ENCODE assay signal across 24 cellular contexts in genomic region chr9:119074017-119074416, GRCh38.
DNase-seq lines count a peak whose midpoint lies in the region; ATAC-seq and TF ChIP-seq lines count a peak whose summit lies in the region.
"Had no signal": no experiment of that assay in that cellular context is flagged by ENCODE, and none has a peak within 500 bp of the region (broad histone marks: within the 10 kb centered on the region; RNA-seq: fewer than 3 reads in every experiment).

No MANE protein-coding gene starts in this region.

- no peak overlapping the region for H3K27ac Mint-ChIP-seq in activated naive CD8-positive, alpha-beta T cell treated with anti-CD3 and anti-CD28 coated beads for 36 hours
- no peak overlapping the region for H3K27ac Mint-ChIP-seq in activated naive CD8-positive, alpha-beta T cell treated with anti-CD3 and anti-CD28 coated beads, Interleukin-2, amount 50 U/mL, for 24 hours
- no peak overlapping the region for H3K27ac Mint-ChIP-seq in activated CD4-positive, alpha-beta T cell treated with anti-CD3 and anti-CD28 coated beads, Interleukin-2, amount 10 ng/mL, durations not matched to agents 24 days and 14 days
- H3K27ac Mint-ChIP-seq: activated CD4-positive, alpha-beta memory T cell treated with anti-CD3 and anti-CD28 coated beads for 36 hours; activated T-cell treated with anti-CD3 and anti-CD28 coated beads, Interleukin-2, amount 50 U/mL, for 72 hours; CD4-positive, alpha-beta memory T cell; endodermal cell; stimulated activated memory B cell treated with anti-CD40 and anti-IgM and Interleukin-4, amounts not matched to agents 10 μg/mL and 1 μg/mL and 100 μg/mL, for 72 hours had no signal

- no peaks in the 10 kb centered on the region for H3K36me3 ChIP-seq in suprapubic skin
- H3K36me3 ChIP-seq: upper lobe of right lung had no signal

- H3K36me3 Mint-ChIP-seq in activated naive CD8-positive, alpha-beta T cell treated with anti-CD3 and anti-CD28 coated beads for 36 hours, result no peaks in the 10 kb centered on the region
- no peaks in the 10 kb centered on the region for H3K36me3 Mint-ChIP-seq in activated naive CD8-positive, alpha-beta T cell treated with anti-CD3 and anti-CD28 coated beads, Interleukin-2, amount 50 U/mL, for 24 hours (ENCODE audit: low read depth)
- H3K36me3 Mint-ChIP-seq in activated CD4-positive, alpha-beta T cell treated with anti-CD3 and anti-CD28 coated beads, Interleukin-2, amount 10 ng/mL, durations not matched to agents 24 days and 14 days (ENCODE audit: low read depth), result no peaks in the 10 kb centered on the region
- H3K36me3 Mint-ChIP-seq: activated CD4-positive, alpha-beta memory T cell treated with anti-CD3 and anti-CD28 coated beads for 36 hours; CD4-positive, alpha-beta memory T cell; stimulated activated memory B cell treated with anti-CD40 and anti-IgM and Interleukin-4, amounts not matched to agents 10 μg/mL and 1 μg/mL and 100 μg/mL, for 72 hours had no signal

- TF ChIP-seq EP300 in suprapubic skin (IDR thresholded peaks at IDR 0.05), result no peak

- no peaks in the 10 kb centered on the region for H3K27me3 ChIP-seq in suprapubic skin
- H3K27me3 ChIP-seq: upper lobe of right lung had no signal

- WGBS in suprapubic skin, result 46% methylated on average over 4 of the region's 4 CpGs

- H3K4me3 ChIP-seq in suprapubic skin, result no peak overlapping the region
- H3K4me3 ChIP-seq: skin epidermis, upper lobe of right lung had no signal

- TF ChIP-seq CTCF in suprapubic skin (IDR thresholded peaks at IDR 0.05), result no peak

- H3K4me1 Mint-ChIP-seq in activated naive CD8-positive, alpha-beta T cell treated with anti-CD3 and anti-CD28 coated beads for 36 hours, result no peaks in the 10 kb centered on the region
- H3K4me1 Mint-ChIP-seq in activated naive CD8-positive, alpha-beta T cell treated with anti-CD3 and anti-CD28 coated beads, Interleukin-2, amount 50 U/mL, for 24 hours, result no peaks in the 10 kb centered on the region
- no peaks in the 10 kb centered on the region for H3K4me1 Mint-ChIP-seq in activated CD4-positive, alpha-beta T cell treated with anti-CD3 and anti-CD28 coated beads, Interleukin-2, amount 10 ng/mL, durations not matched to agents 24 days and 14 days
- H3K4me1 Mint-ChIP-seq: CD4-positive, alpha-beta memory T cell; endodermal cell; stimulated activated memory B cell treated with anti-CD40 and anti-IgM and Interleukin-4, amounts not matched to agents 10 μg/mL and 1 μg/mL and 100 μg/mL, for 72 hours had no signal

- intact Hi-C loops in activated CD4-positive, alpha-beta T cell treated with anti-CD3 and anti-CD28 coated beads, Interleukin-2, amount 10 ng/mL, durations not matched to agents 24 days and 14 days (cut with micrococcal nuclease), result no loop called here

- H3K4me3 Mint-ChIP-seq in activated naive CD8-positive, alpha-beta T cell treated with anti-CD3 and anti-CD28 coated beads for 36 hours, result no peak overlapping the region
- no peak overlapping the region for H3K4me3 Mint-ChIP-seq in activated naive CD8-positive, alpha-beta T cell treated with anti-CD3 and anti-CD28 coated beads, Interleukin-2, amount 50 U/mL, for 24 hours
- H3K4me3 Mint-ChIP-seq in activated CD4-positive, alpha-beta T cell treated with anti-CD3 and anti-CD28 coated beads, Interleukin-2, amount 10 ng/mL, durations not matched to agents 24 days and 14 days, result no peak overlapping the region
- H3K4me3 Mint-ChIP-seq: activated CD4-positive, alpha-beta memory T cell treated with anti-CD3 and anti-CD28 coated beads for 36 hours; activated T-cell treated with anti-CD3 and anti-CD28 coated beads, Interleukin-2, amount 50 U/mL, for 72 hours; CD4-positive, alpha-beta memory T cell; endodermal cell; stimulated activated memory B cell treated with anti-CD40 and anti-IgM and Interleukin-4, amounts not matched to agents 10 μg/mL and 1 μg/mL and 100 μg/mL, for 72 hours had no signal

- H3K27me3 Mint-ChIP-seq in activated naive CD8-positive, alpha-beta T cell treated with anti-CD3 and anti-CD28 coated beads for 36 hours, result no peaks in the 10 kb centered on the region
- H3K27me3 Mint-ChIP-seq in activated naive CD8-positive, alpha-beta T cell treated with anti-CD3 and anti-CD28 coated beads, Interleukin-2, amount 50 U/mL, for 24 hours, result no peaks in the 10 kb centered on the region
- H3K27me3 Mint-ChIP-seq in activated CD4-positive, alpha-beta T cell treated with anti-CD3 and anti-CD28 coated beads, Interleukin-2, amount 10 ng/mL, durations not matched to agents 24 days and 14 days, result no peaks in the 10 kb centered on the region
- H3K27me3 Mint-ChIP-seq: activated CD4-positive, alpha-beta memory T cell treated with anti-CD3 and anti-CD28 coated beads for 36 hours; CD4-positive, alpha-beta memory T cell; stimulated activated memory B cell treated with anti-CD40 and anti-IgM and Interleukin-4, amounts not matched to agents 10 μg/mL and 1 μg/mL and 100 μg/mL, for 72 hours had no signal

- H3K27ac ChIP-seq in suprapubic skin, result no peak overlapping the region
- H3K27ac ChIP-seq: parathyroid adenoma, skin epidermis, upper lobe of right lung had no signal

- TF ChIP-seq POLR2A in suprapubic skin (IDR thresholded peaks at IDR 0.05), result no peak

- no peaks in the 10 kb centered on the region for H3K4me1 ChIP-seq in suprapubic skin
- H3K4me1 ChIP-seq: parathyroid adenoma, upper lobe of right lung had no signal

- peak; percentile 0 for DNase-seq in activated naive CD8-positive, alpha-beta T cell treated with anti-CD3 and anti-CD28 coated beads for 36 hours
- DNase-seq in activated naive CD8-positive, alpha-beta T cell treated with anti-CD3 and anti-CD28 coated beads, Interleukin-2, amount 50 U/mL, for 24 hours, result no peak
- DNase-seq in SW480 (ENCODE audit: low spot score) (peak; percentile 62), suprapubic skin (ENCODE audit: low spot score in 2 of 2) (no peak), NCI-H2227 treated with DMSO at 0.1 percent for 48 hours (lab: John Stamatoyannopoulos, UW) (no peak)
- DNase-seq in activated CD4-positive, alpha-beta T cell treated with anti-CD3 and anti-CD28 coated beads, Interleukin-2, amount 10 ng/mL, durations not matched to agents 24 days and 14 days, result no peak
- DNase-seq: activated CD4-positive, alpha-beta memory T cell treated with anti-CD3 and anti-CD28 coated beads for 36 hours; activated CD4-positive, CD25-positive, alpha-beta regulatory T cell treated with anti-CD3 and anti-CD28 coated beads, Interleukin-2, amount 50 U/mL, for 72 hours; activated T-cell treated with anti-CD3 and anti-CD28 coated beads, Interleukin-2, amount 50 U/mL, for 72 hours; CD4-positive, alpha-beta memory T cell; central memory CD4-positive, alpha-beta T cell; dermis blood vessel endothelial cell; endodermal cell; Karpas-422; NCI-H1048; NCI-H510A; SHP77; upper lobe of right lung had no signal

- no peak for ATAC-seq in activated naive CD8-positive, alpha-beta T cell treated with anti-CD3 and anti-CD28 coated beads, Interleukin-2, amount 50 U/mL, for 24 hours
- ATAC-seq in HG03159 (IDR thresholded peaks at IDR 0.05; ENCODE audit: unreplicated experiment) (peak; percentile 45), HG03342 (IDR thresholded peaks at IDR 0.05; ENCODE audit: unreplicated experiment) (no peak)
- ATAC-seq: activated T-cell treated with anti-CD3 and anti-CD28 coated beads, Interleukin-2, amount 50 U/mL, for 72 hours; left lobe of liver; stimulated activated memory B cell treated with anti-CD40 and anti-IgM and Interleukin-4, amounts not matched to agents 10 μg/mL and 1 μg/mL and 100 μg/mL, for 72 hours; upper lobe of right lung had no signal

- H3K9me3 ChIP-seq in suprapubic skin, result no peaks in the 10 kb centered on the region
- H3K9me3 ChIP-seq: upper lobe of right lung had no signal

- H3K9me3 Mint-ChIP-seq in activated naive CD8-positive, alpha-beta T cell treated with anti-CD3 and anti-CD28 coated beads for 36 hours, result peaks cover 3% of the 10 kb centered on the region
- peaks cover 24% of the 10 kb centered on the region for H3K9me3 Mint-ChIP-seq in activated naive CD8-positive, alpha-beta T cell treated with anti-CD3 and anti-CD28 coated beads, Interleukin-2, amount 50 U/mL, for 24 hours
- no peaks in the 10 kb centered on the region for H3K9me3 Mint-ChIP-seq in activated CD4-positive, alpha-beta T cell treated with anti-CD3 and anti-CD28 coated beads, Interleukin-2, amount 10 ng/mL, durations not matched to agents 24 days and 14 days
- H3K9me3 Mint-ChIP-seq: endodermal cell; stimulated activated memory B cell treated with anti-CD40 and anti-IgM and Interleukin-4, amounts not matched to agents 10 μg/mL and 1 μg/mL and 100 μg/mL, for 72 hours had no signal

Comparison
In these comparisons a context has a peak if more than half of its experiments do, and no peak if none do; other contexts are left out.
1. DNase-seq: peak in activated naive CD8-positive, alpha-beta T cell treated with anti-CD3 and anti-CD28 coated beads for 36 hours (single experiment) and SW480 (single experiment); none in activated naive CD8-positive, alpha-beta T cell treated with anti-CD3 and anti-CD28 coated beads, Interleukin-2, amount 50 U/mL, for 24 hours (single experiment), suprapubic skin (0 of 2), activated CD4-positive, alpha-beta T cell treated with anti-CD3 and anti-CD28 coated beads, Interleukin-2, amount 10 ng/mL, durations not matched to agents 24 days and 14 days (single experiment) and NCI-H2227 treated with DMSO at 0.1 percent for 48 hours (single experiment).